ENCODE assay signal across 1 cellular context in genomic region chrX:153439977-153440376, GRCh38.
TF ChIP-seq lines count a peak whose summit lies in the region.

No MANE protein-coding gene starts in this region.

TF ChIP-seq in GM12878, 131 proteins besides CTCF, POLR2A, EP300 and RAD21:
- TF ChIP-seq BCL3 (IDR thresholded peaks at IDR 0.05; ENCODE audit: borderline replicate concordance, insufficient read depth, low read depth, low read length, poor library complexity, severe bottlenecking) (peak; percentile 98), CBFB (IDR thresholded peaks at IDR 0.05; ENCODE audit: low read depth) (no peak), PBX3 (IDR thresholded peaks at IDR 0.05; ENCODE audit: insufficient replicate concordance, low read depth, low read length) (peak; percentile 21)
